ENCODE assay signal across 31 cellular contexts in the genomic region with DNA sequence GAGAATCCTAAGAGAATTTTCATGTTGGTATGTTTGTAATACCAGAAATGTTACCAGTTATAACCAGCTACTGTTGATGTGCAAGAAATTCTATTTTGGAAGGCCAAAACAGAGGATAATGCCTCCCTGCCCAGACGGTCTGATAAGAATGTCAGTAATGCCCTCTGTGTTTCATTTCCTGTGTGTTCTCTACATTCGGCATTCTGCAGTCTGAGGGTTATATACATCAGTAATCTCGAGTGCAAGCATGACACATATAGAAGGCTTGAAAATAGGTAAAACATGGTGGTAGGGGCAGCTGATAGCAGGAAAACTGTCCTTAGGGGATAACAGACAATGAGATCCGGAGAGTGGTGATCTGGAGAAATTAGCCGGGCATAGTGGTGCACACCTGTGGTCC. TPM values are rescaled to one million over a fixed set of nuclear protein-coding genes. Genes with fewer than 3 reads are reported as not detected.
DNase-seq lines count a peak whose midpoint lies in the region; ATAC-seq, FAIRE-seq and TF ChIP-seq lines count a peak whose summit lies in the region.
"Had no signal": no experiment of that assay in that cellular context is flagged by ENCODE, and none has a peak within 500 bp of the region (broad histone marks: within the 10 kb centered on the region; RNA-seq: fewer than 3 reads in every experiment).

No MANE protein-coding gene starts in this region.

- no peak for ATAC-seq in CD4-positive, CD25-positive, alpha-beta regulatory T cell (ENCODE audit: low read depth in 2 of 2)
- peak; percentile 46 for ATAC-seq in HG02610 (IDR thresholded peaks at IDR 0.05; ENCODE audit: unreplicated experiment)
- no peak for ATAC-seq in sciatic nerve
- no peak for ATAC-seq in GM18505 (IDR thresholded peaks at IDR 0.05; ENCODE audit: unreplicated experiment)
- ATAC-seq: A549; CD8-positive, alpha-beta T cell; HCT116; K562; Panc1 had no signal

- no peak overlapping the region for H3K27ac ChIP-seq in CD4-positive, CD25-positive, alpha-beta regulatory T cell (ENCODE audit: insufficient read depth, low read length, poor library complexity, severe bottlenecking)
- H3K27ac ChIP-seq: A549; BLaER1 treated with 17β-estradiol and CSF1 and Interleukin-3, amounts not matched to agents 10 nM and 100 nM had no signal

- no peaks in the 10 kb centered on the region for H3K36me3 ChIP-seq in CD4-positive, CD25-positive, alpha-beta regulatory T cell (ENCODE audit: control insufficient read depth, insufficient read depth, low read length)

- H3K27me3 ChIP-seq in CD4-positive, CD25-positive, alpha-beta regulatory T cell (ENCODE audit: control insufficient read depth, insufficient read depth, low read length) = no peaks in the 10 kb centered on the region
- H3K27me3 ChIP-seq: BLaER1 treated with 17β-estradiol and CSF1 and Interleukin-3, amounts not matched to agents 10 nM and 100 nM had no signal

- no peak for TF ChIP-seq POLR2A in GM18505 (IDR thresholded peaks at IDR 0.05; ENCODE audit: borderline replicate concordance, extremely low read depth, insufficient read depth, insufficient read length)

- intact Hi-C loops in dendritic cell treated with granulocyte-macrophage colony-stimulating factor and Interleukin-4, amounts not matched to agents 40 ng/mL and 50 ng/mL, for 4 days (cut with micrococcal nuclease) = no loop called here
- intact Hi-C loops in sciatic nerve (cut with DNase I) = no loop called here

- no peak overlapping the region for H3K4me3 Mint-ChIP-seq in CD4-positive, CD25-positive, alpha-beta regulatory T cell
- H3K4me3 Mint-ChIP-seq in dendritic cell treated with granulocyte-macrophage colony-stimulating factor and Interleukin-4, amounts not matched to agents 40 ng/mL and 50 ng/mL, for 4 days = no peak overlapping the region
- H3K4me3 Mint-ChIP-seq: CD8-positive, alpha-beta T cell had no signal

- H3K27ac Mint-ChIP-seq in CD4-positive, CD25-positive, alpha-beta regulatory T cell = peak overlapping the region in 2 of 3 donors; percentile 9 to 51
- peak overlapping the region; percentile 53 for H3K27ac Mint-ChIP-seq in dendritic cell treated with granulocyte-macrophage colony-stimulating factor and Interleukin-4, amounts not matched to agents 40 ng/mL and 50 ng/mL, for 4 days
- H3K27ac Mint-ChIP-seq: CD8-positive, alpha-beta T cell had no signal

- no peaks in the 10 kb centered on the region for H3K9me3 Mint-ChIP-seq in CD4-positive, CD25-positive, alpha-beta regulatory T cell
- H3K9me3 Mint-ChIP-seq in dendritic cell treated with granulocyte-macrophage colony-stimulating factor and Interleukin-4, amounts not matched to agents 40 ng/mL and 50 ng/mL, for 4 days = no peaks in the 10 kb centered on the region
- H3K9me3 Mint-ChIP-seq: CD8-positive, alpha-beta T cell had no signal

- no peaks in the 10 kb centered on the region for H3K4me1 ChIP-seq in CD4-positive, CD25-positive, alpha-beta regulatory T cell (ENCODE audit: control insufficient read depth, insufficient read depth, low read length, poor library complexity, severe bottlenecking)

- H3K4me3 ChIP-seq in CD4-positive, CD25-positive, alpha-beta regulatory T cell (ENCODE audit: low read depth, low read length) = no peak overlapping the region
- H3K4me3 ChIP-seq: A549; BLaER1 treated with 17β-estradiol and CSF1 and Interleukin-3, amounts not matched to agents 10 nM and 100 nM; K562 had no signal

- no peaks in the 10 kb centered on the region for H3K9me3 ChIP-seq in CD4-positive, CD25-positive, alpha-beta regulatory T cell (ENCODE audit: control insufficient read depth in 2 of 2, low read length in 2 of 2)
- H3K9me3 ChIP-seq: A549 had no signal

- H3K4me1 Mint-ChIP-seq in CD4-positive, CD25-positive, alpha-beta regulatory T cell = peaks cover 0 to 8% (median 1%) of the 10 kb centered on the region in 4 donors
- H3K4me1 Mint-ChIP-seq in dendritic cell treated with granulocyte-macrophage colony-stimulating factor and Interleukin-4, amounts not matched to agents 40 ng/mL and 50 ng/mL, for 4 days (ENCODE audit: low read depth) = peaks cover 76% of the 10 kb centered on the region

- FAIRE-seq in GM18507 (lab: Jason Lieb, UNC) = peak; percentile 54
- FAIRE-seq: A549, H1, HepG2, K562 had no signal

- peaks cover 3% of the 10 kb centered on the region for H3K36me3 Mint-ChIP-seq in CD4-positive, CD25-positive, alpha-beta regulatory T cell
- H3K36me3 Mint-ChIP-seq in dendritic cell treated with granulocyte-macrophage colony-stimulating factor and Interleukin-4, amounts not matched to agents 40 ng/mL and 50 ng/mL, for 4 days (ENCODE audit: low read depth) = peaks cover 12% of the 10 kb centered on the region
- H3K36me3 Mint-ChIP-seq: CD8-positive, alpha-beta T cell had no signal

- peaks cover 9% of the 10 kb centered on the region for H3K27me3 Mint-ChIP-seq in CD4-positive, CD25-positive, alpha-beta regulatory T cell
- H3K27me3 Mint-ChIP-seq in dendritic cell treated with granulocyte-macrophage colony-stimulating factor and Interleukin-4, amounts not matched to agents 40 ng/mL and 50 ng/mL, for 4 days = no peaks in the 10 kb centered on the region

- DNase-seq in CD4-positive, CD25-positive, alpha-beta regulatory T cell = no peak
- DNase-seq in GM18507 (ENCODE audit: extremely low spot score, insufficient read length, low read depth) (no peak), sciatic nerve (ENCODE audit: low spot score) (no peak), T-helper 1 cell (no peak)
- no peak for DNase-seq in stimulated activated naive CD4-positive, alpha-beta T cell (lab: John Stamatoyannopoulos, UW)
- DNase-seq: AML-193; CD8-positive, alpha-beta T cell; DMS 273 treated with DMSO at 0.1 percent for 48 hours; DMS79; EL; GF-D8; Kasumi-1; NCI-H1092 treated with DMSO at 0.1 percent for 48 hours; NCI-H1436; NCI-H187; NCI-H2081 treated with DMSO at 0.1 percent for 48 hours; NCI-H2171; NCI-H226; NCI-H510A; NCI-H69; SHP77 treated with DMSO at 0.1 percent for 48 hours had no signal

RNA-seq across cellular contexts. Expression of a gene that starts 22.8 kb away (rescaled TPM):
- total RNA-seq in CD4-positive, CD25-positive, alpha-beta regulatory T cell = 8.9 TPM
- polyA plus RNA-seq in CD4-positive, CD25-positive, alpha-beta regulatory T cell = 1 to 10 TPM; 1.5 to 3.9 (median 2.1) TPM
- total RNA-seq in sciatic nerve = 48.7 TPM
